Comparison of ENCODE assay signal across 9 cellular contexts in the genomic region with DNA sequence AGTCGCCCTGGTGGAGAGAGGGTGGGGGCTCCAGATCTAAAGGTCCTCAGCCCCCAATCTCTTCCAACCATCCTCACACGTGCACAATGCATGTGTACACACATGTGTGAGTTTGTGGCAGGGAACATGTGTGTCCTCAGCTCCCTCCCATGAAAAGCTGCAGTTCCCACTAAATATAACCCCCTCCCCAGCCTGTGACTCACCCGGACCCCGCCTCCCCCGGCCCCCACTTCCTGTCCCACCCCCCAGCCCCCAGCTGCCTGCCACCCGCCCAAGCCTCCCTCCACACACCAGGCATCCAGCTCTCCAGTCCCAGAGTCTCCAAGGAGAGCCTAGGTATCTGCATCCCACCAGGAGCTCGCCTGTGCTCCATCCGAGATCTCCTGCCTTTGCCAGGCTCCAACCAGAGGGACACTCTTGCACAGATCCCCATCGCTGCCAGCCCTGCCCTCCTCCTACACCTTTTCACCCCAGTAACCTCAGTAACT. TPM values are rescaled to one million over a fixed set of nuclear protein-coding genes. Genes with fewer than 3 reads are reported as not detected.
DNase-seq lines count a peak whose midpoint lies in the region; ATAC-seq, FAIRE-seq and TF ChIP-seq lines count a peak whose summit lies in the region.
"Had no signal": no experiment of that assay in that cellular context is flagged by ENCODE, and none has a peak within 500 bp of the region (broad histone marks: within the 10 kb centered on the region; RNA-seq: fewer than 3 reads in every experiment).

No MANE protein-coding gene starts in this region.

- in situ Hi-C loops in GM13976 (cut with MboI; ENCODE audit: low sequenced_read_pairs, unreplicated experiment) = no loop called here

- no peak overlapping the region for H2AFZ ChIP-seq in astrocyte (ENCODE audit: low read depth, low read length)

- WGBS in heart left ventricle, 4 donors = 22 to 28% (median 27%) methylated on average over 7 to 9 of the region's 9 CpGs

- H3K4me1 ChIP-seq in heart left ventricle (peaks cover 3 to 71% (median 50%) of the 10 kb centered on the region in 12 donors), astrocyte (ENCODE audit: insufficient read depth, low read length) (peaks cover 44% of the 10 kb centered on the region), uterus (peaks cover 0 to 24% of the 10 kb centered on the region in 2 donors)

- no peaks in the 10 kb centered on the region for H3K9me3 Mint-ChIP-seq in astrocyte (ENCODE audit: unreplicated experiment)

- TF ChIP-seq POLR2A in heart left ventricle (IDR thresholded peaks at IDR 0.05) (no peak), uterus (IDR thresholded peaks at IDR 0.05) (no peak)

- H3K9ac ChIP-seq in astrocyte (ENCODE audit: low read length) = peak overlapping the region; percentile 79

- H3K36me3 ChIP-seq in heart left ventricle = peaks cover 0 to under 1% (median 0%) of the 10 kb centered on the region in 9 donors
- no peaks in the 10 kb centered on the region for H3K36me3 ChIP-seq in astrocyte (ENCODE audit: insufficient read depth, low read length)
- no peaks in the 10 kb centered on the region for H3K36me3 ChIP-seq in uterus

- H3K4me3 ChIP-seq in heart left ventricle (peak overlapping the region in 7 of 12 donors; percentile 56 to 77 (median 64)), astrocyte (ENCODE audit: insufficient read depth, low read depth, low read length) (peak overlapping the region; percentile 69), uterus (peak overlapping the region in 1 of 2 donors; percentile 12)

- H3K27me3 Mint-ChIP-seq in astrocyte (ENCODE audit: low read depth, unreplicated experiment) = no peaks in the 10 kb centered on the region

- no peaks in the 10 kb centered on the region for H3K9me3 ChIP-seq in heart left ventricle
- H3K9me3 ChIP-seq in astrocyte (ENCODE audit: insufficient read depth, low read depth, low read length) = no peaks in the 10 kb centered on the region
- H3K9me3 ChIP-seq in uterus = no peaks in the 10 kb centered on the region

- ATAC-seq in heart left ventricle (no peak), HG03432 (IDR thresholded peaks at IDR 0.05; ENCODE audit: unreplicated experiment) (no peak)

- peak in 2 of 5 donors; percentile 32 to 39 for DNase-seq in heart left ventricle
- DNase-seq in cardiac septum (ENCODE audit: low spot score) = no peak
- no peak for DNase-seq in astrocyte (ENCODE audit: low read depth)
- peak; percentile 43 for DNase-seq in left kidney (ENCODE audit: low read depth, low spot score)
- no peak for DNase-seq in uterus
- DNase-seq in posterior vena cava (ENCODE audit: low spot score) = no peak
- no peak for DNase-seq in GM13976 (ENCODE audit: low spot score)
- DNase-seq: activated gamma-delta T cell had no signal

- peak overlapping the region; percentile 84 for H3K4me3 Mint-ChIP-seq in astrocyte (ENCODE audit: unreplicated experiment)

- peak overlapping the region; percentile 42 for H3K27ac Mint-ChIP-seq in astrocyte (ENCODE audit: unreplicated experiment)

- FAIRE-seq in astrocyte (lab: Jason Lieb, UNC) = no peak

- intact Hi-C loops in heart left ventricle (cut with DNase I) = loop anchor here in 1 of 10 donors (5.0 kb wide), 1 partner anchor 92 kb away; the partner anchor contains the start of gene EIF5A
- intact Hi-C loops in cardiac septum (cut with DNase I) = no loop called here
- intact Hi-C loops in uterus (cut with DNase I; ENCODE audit: low total_unique reads) = no loop called here
- intact Hi-C loops in posterior vena cava (cut with DNase I) = no loop called here

- TF ChIP-seq CTCF in heart left ventricle (IDR thresholded peaks at IDR 0.05) (no peak), astrocyte (IDR thresholded peaks at IDR 0.05; ENCODE audit: insufficient read depth, low read depth, low read length) (no peak), uterus (IDR thresholded peaks at IDR 0.05) (no peak), GM13976 (IDR thresholded peaks at IDR 0.05; ENCODE audit: borderline replicate concordance, control extremely low read depth, extremely low read depth, insufficient read depth, missing control alignments) (no peak)

- H4K20me1 ChIP-seq in astrocyte (ENCODE audit: insufficient read depth, low read length) = peaks cover 55% of the 10 kb centered on the region

- no peaks in the 10 kb centered on the region for H3K27me3 ChIP-seq in heart left ventricle
- H3K27me3 ChIP-seq in astrocyte (ENCODE audit: insufficient read depth, low read length) = no peaks in the 10 kb centered on the region
- H3K27me3 ChIP-seq in uterus = no peaks in the 10 kb centered on the region

- peaks cover 7% of the 10 kb centered on the region for H3K36me3 Mint-ChIP-seq in astrocyte (ENCODE audit: low read depth, unreplicated experiment)

- peaks cover 61% of the 10 kb centered on the region for H3K79me2 ChIP-seq in astrocyte (ENCODE audit: insufficient read depth, low read length)

- H3K4me2 ChIP-seq in astrocyte (ENCODE audit: low read length) = peak overlapping the region; percentile 92

- peaks cover 30% of the 10 kb centered on the region for H3K4me1 Mint-ChIP-seq in astrocyte (ENCODE audit: low read depth, unreplicated experiment)

- H3K27ac ChIP-seq in heart left ventricle (peak overlapping the region in 10 of 12 donors; percentile 25 to 99 (median 70)), astrocyte (ENCODE audit: low read depth, low read length) (peak overlapping the region; percentile 73), uterus (peak overlapping the region; percentile 92 to 97)

RNA-seq across cellular contexts. Expression of gene DLG4, which starts 3.9 kb away (rescaled TPM):
- total RNA-seq in heart left ventricle (10 to 100 TPM; 12.0 to 24.3 (median 16.6) TPM), cardiac septum (16.0 TPM), astrocyte (45.6 and 48.0 TPM in 2 replicates), uterus (10 to 100 TPM; 22.8 to 64.0 (median 48.4) TPM), posterior vena cava (10 to 100 TPM; 20.8 to 21.2 TPM)
- 10 to 100 TPM in 1 of 2 donors, 1 to 10 TPM in 1; 5.3 to 15.5 TPM for polyA plus RNA-seq in heart left ventricle

RNA-seq across cellular contexts. Expression of gene ACADVL, which starts 4.0 kb away (rescaled TPM):
- 1,000 to 10,000 TPM in 7 of 9 donors, 100 to 1,000 TPM in 2; 874 to 2,110 (median 1,385) TPM for total RNA-seq in heart left ventricle
- polyA plus RNA-seq in heart left ventricle = 1,000 to 10,000 TPM in 1 of 2 donors, 100 to 1,000 TPM in 1; 601 to 2,758 TPM
- 966 TPM for total RNA-seq in cardiac septum
- total RNA-seq in astrocyte = 354 and 399 TPM in 2 replicates
- total RNA-seq in uterus = 100 to 1,000 TPM; 167 to 800 (median 399) TPM
- total RNA-seq in posterior vena cava = 100 to 1,000 TPM; 444 to 567 TPM

RNA-seq across cellular contexts. Expression of gene DVL2, which starts 18.6 kb away (rescaled TPM):
- total RNA-seq in heart left ventricle (10 to 100 TPM; 14.0 to 28.6 (median 17.8) TPM), cardiac septum (22.5 TPM), astrocyte (30.2 and 34.4 TPM in 2 replicates), uterus (10 to 100 TPM in 3 of 4 donors, 1 to 10 TPM in 1; 5.1 to 83.2 (median 53.5) TPM), posterior vena cava (10 to 100 TPM; 21.9 to 26.7 TPM)
- 10 to 100 TPM; 13.0 to 15.6 TPM for polyA plus RNA-seq in heart left ventricle

RNA-seq across cellular contexts. Expression of gene PHF23, which starts 23.6 kb away (rescaled TPM):
- 10 to 100 TPM; 19.1 to 36.7 (median 23.0) TPM for total RNA-seq in heart left ventricle
- 10 to 100 TPM; 13.7 to 31.8 TPM for polyA plus RNA-seq in heart left ventricle
- total RNA-seq in cardiac septum = 20.5 TPM
- 78.0 and 89.5 TPM in 2 replicates for total RNA-seq in astrocyte
- total RNA-seq in uterus = 10 to 100 TPM in 3 of 4 donors, 1 to 10 TPM in 1; 9.7 to 68.1 (median 29.7) TPM
- total RNA-seq in posterior vena cava = 10 to 100 TPM; 20.4 to 27.5 TPM

RNA-seq across cellular contexts. Expression of gene GABARAP, which starts 26.6 kb away (rescaled TPM):
- total RNA-seq in heart left ventricle = 100 to 1,000 TPM; 293 to 591 (median 491) TPM
- polyA plus RNA-seq in heart left ventricle = 100 to 1,000 TPM; 580 to 674 TPM
- total RNA-seq in cardiac septum = 449 TPM
- total RNA-seq in astrocyte = 434 and 454 TPM in 2 replicates
- 100 to 1,000 TPM; 220 to 467 (median 366) TPM for total RNA-seq in uterus
- 100 to 1,000 TPM; 341 to 405 TPM for total RNA-seq in posterior vena cava
